In the genomic region with DNA sequence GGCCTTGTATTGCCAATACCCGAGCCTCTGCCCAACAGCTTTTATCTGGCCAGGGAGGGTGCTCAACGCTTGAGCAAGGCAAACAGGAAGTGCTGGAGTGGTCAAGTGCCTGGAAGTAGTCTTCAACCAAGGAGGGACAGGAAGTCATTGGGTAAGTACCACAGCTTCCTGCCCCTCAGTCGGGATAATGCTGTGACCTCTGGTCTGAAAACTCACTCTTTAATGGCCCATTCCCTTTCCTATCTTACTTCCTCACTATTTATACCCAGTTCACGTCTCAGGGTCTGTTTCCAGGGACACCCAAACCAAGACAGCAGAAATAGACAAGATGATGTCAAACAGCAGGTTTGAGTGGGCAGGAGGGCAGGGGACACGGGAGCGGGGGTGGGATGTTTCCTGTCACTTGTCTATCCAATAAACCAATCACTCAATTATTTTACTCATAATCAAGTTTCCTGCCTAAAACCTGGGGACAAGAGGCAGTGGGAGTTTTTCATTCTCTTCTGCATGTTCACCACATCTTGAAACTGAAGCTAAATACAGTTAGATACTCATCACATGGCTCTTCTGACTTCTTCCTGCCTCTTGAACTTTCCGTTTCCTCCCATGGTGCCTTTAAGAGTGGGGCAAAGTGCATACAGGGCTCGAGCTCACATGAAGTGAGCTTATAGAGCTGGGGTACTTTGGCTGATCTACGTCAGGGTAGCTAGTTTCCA, we compare ENCODE assay signal across 9 cellular contexts.
DNase-seq lines count a peak whose midpoint lies in the region; ATAC-seq and TF ChIP-seq lines count a peak whose summit lies in the region.
"Had no signal": no experiment of that assay in that cellular context is flagged by ENCODE, and none has a peak within 500 bp of the region (broad histone marks: within the 10 kb centered on the region; RNA-seq: fewer than 3 reads in every experiment).

No MANE protein-coding gene starts in this region.

- TF ChIP-seq CTCF in heart right ventricle (IDR thresholded peaks at IDR 0.05): no peak

- no peak overlapping the region for H3K4me3 ChIP-seq in heart right ventricle

- H3K9me3 ChIP-seq in heart right ventricle: no peaks in the 10 kb centered on the region

- no peaks in the 10 kb centered on the region for H3K36me3 ChIP-seq in heart right ventricle

- 55 to 59% methylated on average over 9 of the region's 9 CpGs for WGBS in heart right ventricle, 2 donors

- peaks cover 0 to 23% (median 0%) of the 10 kb centered on the region in 9 donors for H3K4me1 ChIP-seq in heart right ventricle

- ATAC-seq in GM18909 (IDR thresholded peaks at IDR 0.05; ENCODE audit: poor library complexity, unreplicated experiment) (peak; percentile 88), HG03139 (IDR thresholded peaks at IDR 0.05; ENCODE audit: unreplicated experiment) (peak; percentile 67), heart right ventricle (peak; percentile 34 to 87 (median 81)), GM19397 (IDR thresholded peaks at IDR 0.05; ENCODE audit: unreplicated experiment) (no peak)
- ATAC-seq in activated CD4-positive, CD25-positive, alpha-beta regulatory T cell treated with anti-CD3 and anti-CD28 coated beads, Interleukin-2, amount 50 U/mL, for 24 hours: peak; percentile 92 to 93

- DNase-seq in heart right ventricle: peak in 1 of 2 donors; percentile 27
- DNase-seq in stimulated activated CD8-positive, alpha-beta memory T cell treated with anti-CD3 and anti-CD28 coated beads, Interleukin-4, amount 100 ng/mL, for 24 hours (ENCODE audit: low read depth): peak; percentile 47
- DNase-seq in retina: no peak
- DNase-seq in D341Med (ENCODE audit: low spot score): no peak

- peak overlapping the region in 2 of 10 donors; percentile 15 to 86 for H3K27ac ChIP-seq in heart right ventricle
- H3K27ac ChIP-seq: KMS-11 had no signal

- intact Hi-C loops in heart right ventricle (cut with DNase I): no loop called here

- no peaks in the 10 kb centered on the region for H3K27me3 ChIP-seq in heart right ventricle
